ENCODE assay signal across 8 cellular contexts in genomic region chr4:154164931-154165839, GRCh38.
DNase-seq lines count a peak whose midpoint lies in the region; ATAC-seq and TF ChIP-seq lines count a peak whose summit lies in the region.

No MANE protein-coding gene starts in this region.

- WGBS in body of pancreas, 2 donors: 41 to 42% methylated on average over 1 of the region's 1 CpG
- WGBS in prostate gland: 42% methylated on average over 1 of the region's 1 CpG

- DNase-seq in body of pancreas (peak in 1 of 4 donors; percentile 28), HuH-7.5 (ENCODE audit: low spot score) (no peak), prostate gland (ENCODE audit: low spot score) (no peak), nephron progenitor cell (no peak)
- no peak for DNase-seq in stimulated activated effector memory CD8-positive, alpha-beta T cell treated with anti-CD3 and anti-CD28 coated beads, Interleukin-12 subunit alpha, Interleukin-12 subunit beta, amount 100 ng/mL, for 72 hours (ENCODE audit: low spot score in 2 of 2)

- TF ChIP-seq POLR2A in body of pancreas (IDR thresholded peaks at IDR 0.05) (no peak), prostate gland (IDR thresholded peaks at IDR 0.05) (no peak)

- no peak overlapping the region for H3K4me3 Mint-ChIP-seq in stimulated activated effector memory CD8-positive, alpha-beta T cell treated with anti-CD3 and anti-CD28 coated beads, Interleukin-12 subunit alpha, Interleukin-12 subunit beta, amount 100 ng/mL, for 72 hours
- H3K4me3 Mint-ChIP-seq in nephron progenitor cell: no peak overlapping the region

- H3K4me3 ChIP-seq in ACC112 (ENCODE audit: low read depth, low read length): 0 out of 2 replicates have a peak overlapping the region, but pooled peaks have one; percentile 27
- no peak overlapping the region for H3K4me3 ChIP-seq in body of pancreas
- no peak overlapping the region for H3K4me3 ChIP-seq in prostate gland

- intact Hi-C loops in body of pancreas (cut with DNase I) (no loop called here), prostate gland (cut with DNase I) (no loop called here)

- peak overlapping the region; percentile 92 for H3K27ac ChIP-seq in ACC112 (ENCODE audit: low read depth, low read length)
- H3K27ac ChIP-seq in body of pancreas: no peak overlapping the region
- H3K27ac ChIP-seq in prostate gland: no peak overlapping the region

- no peaks in the 10 kb centered on the region for H3K4me1 Mint-ChIP-seq in stimulated activated effector memory CD8-positive, alpha-beta T cell treated with anti-CD3 and anti-CD28 coated beads, Interleukin-12 subunit alpha, Interleukin-12 subunit beta, amount 100 ng/mL, for 72 hours
- peaks cover 8% of the 10 kb centered on the region for H3K4me1 Mint-ChIP-seq in nephron progenitor cell

- no peaks in the 10 kb centered on the region for H3K9me3 Mint-ChIP-seq in stimulated activated effector memory CD8-positive, alpha-beta T cell treated with anti-CD3 and anti-CD28 coated beads, Interleukin-12 subunit alpha, Interleukin-12 subunit beta, amount 100 ng/mL, for 72 hours
- H3K9me3 Mint-ChIP-seq in nephron progenitor cell: no peaks in the 10 kb centered on the region

- peaks cover 3% of the 10 kb centered on the region for H3K27me3 Mint-ChIP-seq in nephron progenitor cell (ENCODE audit: low read depth, poor library complexity)

- H3K27ac Mint-ChIP-seq in stimulated activated effector memory CD8-positive, alpha-beta T cell treated with anti-CD3 and anti-CD28 coated beads, Interleukin-12 subunit alpha, Interleukin-12 subunit beta, amount 100 ng/mL, for 72 hours: no peak overlapping the region
- H3K27ac Mint-ChIP-seq in nephron progenitor cell: no peak overlapping the region

- TF ChIP-seq CTCF in body of pancreas (IDR thresholded peaks at IDR 0.05) (no peak), prostate gland (IDR thresholded peaks at IDR 0.05) (no peak), nephron progenitor cell (IDR thresholded peaks at IDR 0.05) (no peak)

- H3K36me3 ChIP-seq in ACC112 (ENCODE audit: insufficient read depth, low read length) (no peaks in the 10 kb centered on the region), body of pancreas (replicated peaks in 1 of 2; ENCODE audit: insufficient read depth in 1 of 2, low read depth in 2 of 2) (no peaks in the 10 kb centered on the region), prostate gland (no peaks in the 10 kb centered on the region)

- H3K27me3 ChIP-seq in ACC112 (ENCODE audit: insufficient read depth, low read length) (no peaks in the 10 kb centered on the region), body of pancreas (no peaks in the 10 kb centered on the region), prostate gland (replicated peaks; ENCODE audit: insufficient read depth) (no peaks in the 10 kb centered on the region)

- H3K79me2 ChIP-seq in ACC112 (ENCODE audit: control insufficient read depth, insufficient read depth, low read length, unreplicated experiment): peaks cover 16% of the 10 kb centered on the region

- H3K4me1 ChIP-seq in ACC112 (ENCODE audit: control insufficient read depth, insufficient read depth, low read length, unreplicated experiment) (peaks cover 28% of the 10 kb centered on the region), body of pancreas (no peaks in the 10 kb centered on the region), prostate gland (replicated peaks) (no peaks in the 10 kb centered on the region)

- H3K9me3 ChIP-seq in body of pancreas (no peaks in the 10 kb centered on the region), prostate gland (no peaks in the 10 kb centered on the region)

- peak; percentile 69 for ATAC-seq in GM19035 (IDR thresholded peaks at IDR 0.05; ENCODE audit: unreplicated experiment)
- peak; percentile 79 for ATAC-seq in HG03354 (IDR thresholded peaks at IDR 0.05; ENCODE audit: poor library complexity, severe bottlenecking, unreplicated experiment)
- ATAC-seq in body of pancreas: peak; percentile 48
- peak; percentile 80 for ATAC-seq in stimulated activated effector memory CD8-positive, alpha-beta T cell treated with anti-CD3 and anti-CD28 coated beads, Interleukin-12 subunit alpha, Interleukin-12 subunit beta, amount 100 ng/mL, for 72 hours

- H2AFZ ChIP-seq in ACC112 (ENCODE audit: low read length, unreplicated experiment): no peak overlapping the region

- no peaks in the 10 kb centered on the region for H3K36me3 Mint-ChIP-seq in stimulated activated effector memory CD8-positive, alpha-beta T cell treated with anti-CD3 and anti-CD28 coated beads, Interleukin-12 subunit alpha, Interleukin-12 subunit beta, amount 100 ng/mL, for 72 hours
- H3K36me3 Mint-ChIP-seq in nephron progenitor cell (ENCODE audit: low read depth): no peaks in the 10 kb centered on the region
